8 cellular contexts compared by ENCODE assay signal in genomic region chr9:134396825-134397224, GRCh38.
DNase-seq lines count a peak whose midpoint lies in the region; ATAC-seq lines count a peak whose summit lies in the region.

No MANE protein-coding gene starts in this region.

- DNase-seq in GM19238 (ENCODE audit: insufficient read length, low spot score), result peak; percentile 60
- DNase-seq in dermis blood vessel endothelial cell, result peak; percentile 49
- DNase-seq in stimulated activated CD4-positive, alpha-beta T cell treated with anti-CD3 and anti-CD28 coated beads, Interleukin-2, amount 100 ng/mL, for 4 hours (ENCODE audit: low read depth), result peak; percentile 53

- ATAC-seq in activated CD4-positive, CD25-positive, alpha-beta regulatory T cell treated with anti-CD3 and anti-CD28 coated beads, Interleukin-2, amount 50 U/mL, for 24 hours, result peak; percentile 23 to 26
- ATAC-seq in HG02973 (IDR thresholded peaks at IDR 0.05; ENCODE audit: unreplicated experiment), result no peak
- no peak for ATAC-seq in HG03196 (IDR thresholded peaks at IDR 0.05; ENCODE audit: unreplicated experiment)
- no peak for ATAC-seq in GM18520 (IDR thresholded peaks at IDR 0.05; ENCODE audit: unreplicated experiment)
- no peak for ATAC-seq in GM21786 (IDR thresholded peaks at IDR 0.05; ENCODE audit: unreplicated experiment)

Comparison
In these comparisons a context has a peak if more than half of its experiments do, and no peak if none do; other contexts are left out.
1. ATAC-seq: peak in activated CD4-positive, CD25-positive, alpha-beta regulatory T cell treated with anti-CD3 and anti-CD28 coated beads, Interleukin-2, amount 50 U/mL, for 24 hours (2 of 2); none in HG02973 (single experiment), HG03196 (single experiment), GM18520 (single experiment) and GM21786 (single experiment).
2. Peak in every context shown above with its lines, with median percentiles within 50 percentile points of each other: DNase-seq.